In genomic region chr7:121012919-121013318, GRCh38 we compare ENCODE assay signal across 19 cellular contexts. TPM values are rescaled to one million over a fixed set of nuclear protein-coding genes. Genes with fewer than 3 reads are reported as not detected.
"Had no signal": no experiment of that assay in that cellular context is flagged by ENCODE, and none has a peak within 500 bp of the region (broad histone marks: within the 10 kb centered on the region; RNA-seq: fewer than 3 reads in every experiment).

No MANE protein-coding gene starts in this region.

- DNase-seq: activated CD4-positive, alpha-beta T cell treated with anti-CD3 and anti-CD28 coated beads, Interleukin-2, amount 50 U/mL, for 4 hours; activated effector memory CD4-positive, alpha-beta T cell treated with anti-CD3 and anti-CD28 coated beads, Interleukin-2, amount 50 U/mL, for 16 hours; activated naive CD4-positive, alpha-beta T cell treated with anti-CD3 and anti-CD28 coated beads, Interleukin-2, amount 50 U/mL, for 16 hours; activated T-cell treated with anti-CD3 and anti-CD28 coated beads, Interleukin-2, amount 50 U/mL, for 72 hours; aorta; foreskin keratinocyte; mesenchymal stem cell; natural killer cell; ovary; sigmoid colon; stimulated activated CD4-positive, alpha-beta T cell treated with anti-CD3 and anti-CD28 coated beads, Interleukin-12 subunit alpha, Interleukin-12 subunit beta, amount 100 ng/mL, for 4 hours; stimulated activated CD4-positive, alpha-beta T cell treated with anti-CD3 and anti-CD28 coated beads, Interleukin-1b, Interleukin-23, amount 100 ng/mL, for 48 hours; stimulated activated CD8-positive, alpha-beta memory T cell treated with anti-CD3 and anti-CD28 coated beads, Interleukin-4, amount 100 ng/mL, for 48 hours; stimulated activated naive CD4-positive, alpha-beta T cell treated with Interleukin-2 at 50 U/mL for 16 hours; substantia nigra; tibial artery had no signal

- FAIRE-seq: urothelium cell line had no signal

- H3K9me3 ChIP-seq: ovary, sigmoid colon, tibial artery had no signal

- H3K4me1 ChIP-seq: foreskin keratinocyte had no signal

- H3K27ac ChIP-seq: coronary artery, foreskin keratinocyte, ovary had no signal

- H3K36me3 ChIP-seq: ovary, sigmoid colon, tibial artery had no signal

- H3K4me3 ChIP-seq: coronary artery, ovary, sigmoid colon, tibial artery had no signal

- H3K27me3 ChIP-seq: foreskin keratinocyte, ovary, sigmoid colon, tibial artery had no signal

- ATAC-seq: activated T-cell treated with anti-CD3 and anti-CD28 coated beads, Interleukin-2, amount 50 U/mL, for 72 hours; foreskin keratinocyte; natural killer cell had no signal

RNA-seq across cellular contexts. Expression of gene CPED1, which starts 24.4 kb away (rescaled TPM):
- total RNA-seq: activated T-cell treated with anti-CD3 and anti-CD28 coated beads, Interleukin-2, amount 50 U/mL, for 72 hours; T-helper 2 cell treated with Interferon-gamma antibody and Interleukin-4, amounts not matched to agents 100 ng/mL and 5 ng/mL, for 36 hours had no signal
